ENCODE assay signal across 1 cellular context in genomic region chr12:47779301-47779942, GRCh38.
TF ChIP-seq lines count a peak whose summit lies in the region.

No MANE protein-coding gene starts in this region.

TF ChIP-seq in IMR-90, 13 proteins besides CTCF, POLR2A, EP300 and RAD21:
- TF ChIP-seq RFX5 (IDR thresholded peaks at IDR 0.05; ENCODE audit: low read depth, low read length) (no peak), MAZ (IDR thresholded peaks at IDR 0.05; ENCODE audit: borderline replicate concordance, low read depth, low read length) (peak; percentile 37; the same call in 1 of the 2 replicates), SMC3 (IDR thresholded peaks at IDR 0.05; ENCODE audit: low read depth, low read length) (peak; percentile 98)
